Comparison of ENCODE assay signal across 21 cellular contexts in the genomic region with DNA sequence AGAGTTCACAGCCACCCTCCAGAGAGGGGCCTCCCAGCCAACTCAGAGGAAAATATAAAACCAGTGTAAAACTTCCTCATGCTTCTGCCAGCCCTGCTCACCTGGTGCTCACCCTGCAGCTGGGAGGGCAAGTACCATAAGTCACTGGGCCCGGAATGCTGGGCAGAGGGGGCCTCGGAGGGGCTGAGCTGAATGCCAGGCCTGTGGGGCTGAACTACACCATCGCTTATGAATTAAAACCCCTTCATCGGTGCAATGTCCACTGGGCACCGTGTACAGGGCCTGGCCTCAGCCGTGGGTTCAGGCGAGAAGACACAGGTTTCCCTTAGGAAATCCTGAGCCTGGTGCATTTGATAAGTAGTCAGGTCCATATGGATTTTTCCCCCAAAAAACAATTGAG.
"Had no signal": no experiment of that assay in that cellular context is flagged by ENCODE, and none has a peak within 500 bp of the region (broad histone marks: within the 10 kb centered on the region; RNA-seq: fewer than 3 reads in every experiment).

No MANE protein-coding gene starts in this region.

- DNase-seq: activated CD4-positive, alpha-beta T cell treated with anti-CD3 and anti-CD28 coated beads for 36 hours; activated CD4-positive, alpha-beta T cell treated with anti-CD3 and anti-CD28 coated beads, Interleukin-2, amount 50 U/mL, for 1 hour; activated CD8-positive, alpha-beta memory T cell treated with anti-CD3 and anti-CD28 coated beads, Interleukin-2, amount 50 U/mL, for 4 hours; activated CD8-positive, alpha-beta T cell treated with anti-CD3 and anti-CD28 coated beads for 36 hours; activated naive CD4-positive, alpha-beta T cell treated with anti-CD3 and anti-CD28 coated beads, Interleukin-2, amount 50 U/mL, for 16 hours; activated naive CD8-positive, alpha-beta T cell treated with anti-CD3 and anti-CD28 coated beads, Interleukin-2, amount 10 ng/mL, durations not matched to agents 7 days and 5 days; adrenal gland; anterior cingulate cortex; MG63; MV-4-11; NCI-H1092 treated with DMSO at 0.1 percent for 48 hours; NCI-H1417 treated with DMSO at 0.1 percent for 48 hours; NCI-H1694 treated with DMSO at 0.1 percent for 48 hours; NCI-H2029 treated with DMSO at 0.1 percent for 48 hours; NCI-H446; Right ventricle myocardium superior; SJCRH30; SK-N-SH; T-helper 1 cell had no signal

- H3K9me3 Mint-ChIP-seq: activated CD8-positive, alpha-beta T cell treated with anti-CD3 and anti-CD28 coated beads for 36 hours; activated naive CD8-positive, alpha-beta T cell treated with anti-CD3 and anti-CD28 coated beads, Interleukin-2, amount 10 ng/mL, durations not matched to agents 7 days and 5 days had no signal

- H3K4me1 Mint-ChIP-seq: activated CD4-positive, alpha-beta T cell treated with anti-CD3 and anti-CD28 coated beads for 36 hours; activated naive CD8-positive, alpha-beta T cell treated with anti-CD3 and anti-CD28 coated beads, Interleukin-2, amount 10 ng/mL, durations not matched to agents 7 days and 5 days had no signal

- H3K27me3 Mint-ChIP-seq: activated CD4-positive, alpha-beta T cell treated with anti-CD3 and anti-CD28 coated beads for 36 hours; activated naive CD8-positive, alpha-beta T cell treated with anti-CD3 and anti-CD28 coated beads, Interleukin-2, amount 10 ng/mL, durations not matched to agents 7 days and 5 days had no signal

- H3K36me3 ChIP-seq: adrenal gland, MG63, Peyer's patch, SJCRH30, WERI-Rb-1 had no signal

- H3K4me3 Mint-ChIP-seq: activated CD4-positive, alpha-beta T cell treated with anti-CD3 and anti-CD28 coated beads for 36 hours; activated CD8-positive, alpha-beta T cell treated with anti-CD3 and anti-CD28 coated beads for 36 hours; activated naive CD8-positive, alpha-beta T cell treated with anti-CD3 and anti-CD28 coated beads, Interleukin-2, amount 10 ng/mL, durations not matched to agents 7 days and 5 days had no signal

- H3K27ac Mint-ChIP-seq: activated CD4-positive, alpha-beta T cell treated with anti-CD3 and anti-CD28 coated beads for 36 hours; activated CD8-positive, alpha-beta T cell treated with anti-CD3 and anti-CD28 coated beads for 36 hours; activated naive CD8-positive, alpha-beta T cell treated with anti-CD3 and anti-CD28 coated beads, Interleukin-2, amount 10 ng/mL, durations not matched to agents 7 days and 5 days had no signal

- H3K4me3 ChIP-seq: adrenal gland, MG63, Peyer's patch, SJCRH30 had no signal

- H3K27me3 ChIP-seq: adrenal gland, MG63, Peyer's patch, SJCRH30 had no signal

- H3K9me3 ChIP-seq: adrenal gland, MG63, Peyer's patch, SJCRH30, SK-N-SH had no signal

- H3K36me3 Mint-ChIP-seq: activated naive CD8-positive, alpha-beta T cell treated with anti-CD3 and anti-CD28 coated beads, Interleukin-2, amount 10 ng/mL, durations not matched to agents 7 days and 5 days had no signal
